ENCODE assay signal across 8 cellular contexts in genomic region chr20:62808211-62808865, GRCh38. TPM values are rescaled to one million over a fixed set of nuclear protein-coding genes. Genes with fewer than 3 reads are reported as not detected.
DNase-seq lines count a peak whose midpoint lies in the region; ATAC-seq, FAIRE-seq and TF ChIP-seq lines count a peak whose summit lies in the region.

No MANE protein-coding gene starts in this region.

- H3K27me3 ChIP-seq in NT2/D1 (ENCODE audit: insufficient read depth, insufficient read length) (peaks cover 9% of the 10 kb centered on the region), stomach (no peaks in the 10 kb centered on the region)

- no peak overlapping the region for H3K27ac ChIP-seq in A549
- H3K27ac ChIP-seq in stomach = no peak overlapping the region

- H3K36me3 ChIP-seq in NT2/D1 (ENCODE audit: insufficient read depth, insufficient read length, low read length) (peaks cover 69% of the 10 kb centered on the region), stomach (peaks cover 53 to 67% (median 66%) of the 10 kb centered on the region in 4 donors)

- TF ChIP-seq POLR2A in A549 (IDR thresholded peaks at IDR 0.05; ENCODE audit: low read length) = no peak
- no peak for TF ChIP-seq POLR2A in stomach (IDR thresholded peaks at IDR 0.05)

- no peaks in the 10 kb centered on the region for H3K9me3 Mint-ChIP-seq in natural killer cell

- H3K9me3 ChIP-seq in A549 (no peaks in the 10 kb centered on the region), NT2/D1 (ENCODE audit: insufficient read depth, low read length) (no peaks in the 10 kb centered on the region), stomach (no peaks in the 10 kb centered on the region)

- peaks cover 5 to 23% of the 10 kb centered on the region in 2 donors for H3K4me1 Mint-ChIP-seq in natural killer cell

- no peaks in the 10 kb centered on the region for H3K36me3 Mint-ChIP-seq in natural killer cell

- no peak overlapping the region for H3K4me3 ChIP-seq in A549
- H3K4me3 ChIP-seq in NT2/D1 (ENCODE audit: insufficient read length, low read depth) = no peak overlapping the region
- H3K4me3 ChIP-seq in stomach = no peak overlapping the region

- POLR2A ChIA-PET in A549 (lab: Yijun Ruan, JAX) = no interaction called here

- peak overlapping the region; percentile 45 to 65 for H3K27ac Mint-ChIP-seq in natural killer cell

- H3K27me3 Mint-ChIP-seq in natural killer cell (ENCODE audit: low read depth in 2 of 2) = no peaks in the 10 kb centered on the region

- H3K4me2 ChIP-seq in A549 = no peak overlapping the region

- no peak for FAIRE-seq in A549 (lab: Jason Lieb, UNC)
- FAIRE-seq in GM18507 (lab: Jason Lieb, UNC) = peak; percentile 62

- H3K4me3 Mint-ChIP-seq in natural killer cell = peak overlapping the region; percentile 71

- ATAC-seq in A549 = peak; percentile 58 to 82; a peak in 4 of 6 replicates
- ATAC-seq in natural killer cell = peak; percentile 60 to 70 (median 63)
- no peak for ATAC-seq in GM21360 (IDR thresholded peaks at IDR 0.05; ENCODE audit: unreplicated experiment)

- CTCF ChIA-PET in A549 (lab: Yijun Ruan, JAX) = interaction anchor here (0.6 to 6.4 kb wide), 47 partner anchors 10 to 415 kb away, joined by 3 to 76 read pairs (median 4); partner anchors contain the start of gene MRGBP

- intact Hi-C loops in natural killer cell (cut with micrococcal nuclease) = loop anchor here (1.0 to 10.0 kb wide), 3 partner anchors 126 to 308 kb away; partner anchors contain the start of gene GID8
- intact Hi-C loops in stomach (cut with DNase I; ENCODE audit: low total_unique reads) = no loop called here

- DNase-seq in A549 (ENCODE audit: low read depth in 1 of 2, low spot score in 1 of 2) (peak; percentile 65 to 83), GM18507 (ENCODE audit: extremely low spot score, insufficient read length, low read depth) (peak; percentile 63), NT2/D1 (ENCODE audit: low read depth, low spot score) (peak; percentile 62), epidermal melanocyte (ENCODE audit: insufficient read length, low spot score) (peak; percentile 94), natural killer cell (peak; percentile 76), stomach (peak; percentile 70)
- peak; percentile 93 for DNase-seq in activated CD8-positive, alpha-beta memory T cell treated with anti-CD3 and anti-CD28 coated beads, Interleukin-2, amount 50 U/mL, for 48 hours

- peak; percentile 69 to 73 for TF ChIP-seq RAD21 in A549 (conservative IDR thresholded peaks at IDR 0.05 in 1 of 2, IDR thresholded peaks at IDR 0.05 in 1 of 2)

- peaks cover 17% of the 10 kb centered on the region for H3K4me1 ChIP-seq in A549
- peaks cover 21% of the 10 kb centered on the region for H3K4me1 ChIP-seq in NT2/D1 (ENCODE audit: insufficient read depth, insufficient read length)
- H3K4me1 ChIP-seq in stomach = peaks cover 23 to 41% (median 38%) of the 10 kb centered on the region in 4 donors

- TF ChIP-seq EP300 in A549 (IDR thresholded peaks at IDR 0.05) = no peak
- no peak for TF ChIP-seq EP300 in stomach (IDR thresholded peaks at IDR 0.05)

- no peak overlapping the region for H3K9ac ChIP-seq in NT2/D1 (ENCODE audit: insufficient read length, low read depth)

- 31% methylated on average over 21 of the region's 21 CpGs for WGBS in A549 (ENCODE audit: missing lambda C conversion rate)
- WGBS in stomach, 5 donors = 36 to 50% (median 44%) methylated on average over 12 to 21 of the region's 21 CpGs

- peak; percentile 85 for TF ChIP-seq CTCF in A549 (IDR thresholded peaks at IDR 0.05)
- TF ChIP-seq CTCF in natural killer cell (IDR thresholded peaks at IDR 0.05) = peak; percentile 94
- peak in 5 of 7 experiments; percentile 61 to 95 (median 89) for TF ChIP-seq CTCF in stomach (IDR thresholded peaks at IDR 0.05)

TF ChIP-seq in A549, 52 proteins besides CTCF, POLR2A, EP300 and RAD21:
- peak; percentile 59 for TF ChIP-seq SMC3 (IDR thresholded peaks at IDR 0.05)
- no peak for TF ChIP-seq RARB (CRISPR knock-in tag; IDR thresholded peaks at IDR 0.05)

RNA-seq across cellular contexts. Expression of gene OGFR, which starts 3.7 kb away (rescaled TPM):
- polyA plus RNA-seq in A549 (2011; rRNA removed) (15.9 and 16.1 TPM in 2 replicates), A549 (2017; fragmentation: RNase III; extraction: RNeasy Plus Mini Kit Qiagen cat#74134 plus additional on column Dnase treatment) (33.7 to 36.7 TPM (median 35.6 TPM) in 3 replicates), stomach (10 to 100 TPM; 31.9 to 51.9 (median 41.5) TPM)
- 37.8 and 39.1 TPM in 2 replicates for polyA plus RNA-seq in A549 (2012; cell fraction: cytosol; rRNA removed)
- polyA plus RNA-seq in A549 (2012; cell fraction: nucleus; rRNA removed) = 58.1 and 61.4 TPM in 2 replicates
- 17.2 and 17.6 TPM in 2 replicates for polyA minus RNA-seq in A549 (2011; rRNA and poly(A)+ RNA removed)
- total RNA-seq in natural killer cell (10 to 100 TPM; 71.0 to 84.0 (median 83.0) TPM), stomach (10 to 100 TPM; 20.1 to 75.3 (median 43.2) TPM)

RNA-seq across cellular contexts. Expression of gene COL9A3, which starts 8.5 kb away (rescaled TPM):
- polyA plus RNA-seq in A549 (2011; rRNA removed) (0.26 and 0.41 TPM in 2 replicates), A549 (2017; fragmentation: RNase III; extraction: RNeasy Plus Mini Kit Qiagen cat#74134 plus additional on column Dnase treatment) (0.42 to 0.54 TPM (median 0.49 TPM) in 3 replicates), stomach (1 to 10 TPM; 2.4 to 5.2 (median 3.9) TPM)
- polyA plus RNA-seq in A549 (2012; cell fraction: cytosol; rRNA removed) = 0.62 and 0.67 TPM in 2 replicates
- 2.1 and 2.5 TPM in 2 replicates for polyA plus RNA-seq in A549 (2012; cell fraction: nucleus; rRNA removed)
- 0.29 TPM in 1 of 2 replicates, not detected in the other for polyA minus RNA-seq in A549 (2011; rRNA and poly(A)+ RNA removed)
- total RNA-seq in natural killer cell (1 to 10 TPM in 1 of 3 donors, not detected in 2; 1.9 TPM), stomach (10 to 100 TPM in 1 of 5 donors, 1 to 10 TPM in 1, not detected in 3; 2.3 to 18.2 TPM)

RNA-seq across cellular contexts. Expression of gene MRGBP, which starts 12.1 kb away (rescaled TPM):
- polyA plus RNA-seq in A549 (2011; rRNA removed) (14.6 and 21.1 TPM in 2 replicates), A549 (2017; fragmentation: RNase III; extraction: RNeasy Plus Mini Kit Qiagen cat#74134 plus additional on column Dnase treatment) (16.8 to 18.4 TPM (median 17.5 TPM) in 3 replicates), stomach (10 to 100 TPM in 1 of 3 donors, 1 to 10 TPM in 2; 6.6 to 10.7 (median 8.1) TPM)
- polyA plus RNA-seq in A549 (2012; cell fraction: cytosol; rRNA removed) = 23.8 and 26.4 TPM in 2 replicates
- polyA plus RNA-seq in A549 (2012; cell fraction: nucleus; rRNA removed) = 24.0 and 25.2 TPM in 2 replicates
- 15.9 and 18.8 TPM in 2 replicates for polyA minus RNA-seq in A549 (2011; rRNA and poly(A)+ RNA removed)
- total RNA-seq in natural killer cell (10 to 100 TPM in 2 of 3 donors, 1 to 10 TPM in 1; 8.3 to 12.8 (median 10.0) TPM), stomach (10 to 100 TPM in 4 of 5 donors, 1 to 10 TPM in 1; 5.4 to 17.9 (median 10.5) TPM)

RNA-seq across cellular contexts. Expression of gene TCFL5, which starts 53.3 kb away (rescaled TPM):
- 7.1 and 7.3 TPM in 2 replicates for polyA plus RNA-seq in A549 (2011; rRNA removed)
- polyA plus RNA-seq in A549 (2012; cell fraction: cytosol; rRNA removed) = 3.6 and 3.8 TPM in 2 replicates
- 2.2 and 3.4 TPM in 2 replicates for polyA plus RNA-seq in A549 (2012; cell fraction: nucleus; rRNA removed)
- polyA plus RNA-seq in A549 (2017; fragmentation: RNase III; extraction: RNeasy Plus Mini Kit Qiagen cat#74134 plus additional on column Dnase treatment) = 5.1 to 6.1 TPM (median 5.6 TPM) in 3 replicates
- polyA minus RNA-seq in A549 (2011; rRNA and poly(A)+ RNA removed) = 2.0 and 2.9 TPM in 2 replicates
- 1 to 10 TPM; 5.1 to 8.0 (median 6.4) TPM for total RNA-seq in natural killer cell
- total RNA-seq in stomach = 10 to 100 TPM in 2 of 5 donors, 1 to 10 TPM in 3; 3.0 to 29.5 (median 9.5) TPM
- polyA plus RNA-seq in stomach = 1 to 10 TPM; 4.8 to 5.7 (median 5.0) TPM
